In the genomic region with DNA sequence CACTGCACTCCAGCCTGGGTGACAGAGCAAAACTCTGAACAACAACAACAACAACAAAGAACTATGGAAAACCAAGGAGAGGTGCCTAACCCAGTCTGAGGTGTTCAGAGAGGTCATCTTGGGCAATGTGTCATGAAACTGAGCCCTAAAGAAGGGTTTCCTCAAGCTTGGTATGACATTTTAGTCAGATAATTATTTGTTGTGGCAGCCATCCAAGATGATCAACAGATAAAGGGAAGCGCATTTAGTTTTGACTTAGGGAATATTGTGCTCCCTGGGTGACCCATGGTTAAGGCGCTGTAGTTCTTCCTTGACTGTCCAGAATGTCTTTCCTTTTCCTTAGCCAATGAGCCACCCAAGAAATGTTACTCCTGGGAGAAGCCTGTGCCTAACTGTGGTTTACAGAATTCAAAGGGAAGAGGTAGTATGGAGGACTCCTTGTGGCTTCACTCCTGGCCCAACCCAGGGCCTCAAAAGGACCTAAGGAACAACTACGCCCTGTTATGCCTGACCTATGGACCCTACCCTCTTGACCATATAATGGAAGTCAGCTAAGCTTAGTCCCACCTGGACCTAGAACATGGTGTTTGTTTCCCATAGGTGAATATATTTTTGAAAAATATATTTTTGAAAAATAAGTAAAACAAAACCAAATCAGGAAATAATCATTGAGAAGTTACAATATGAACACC, we compare ENCODE assay signal across 31 cellular contexts. TPM values are rescaled to one million over a fixed set of nuclear protein-coding genes. Genes with fewer than 3 reads are reported as not detected.
DNase-seq lines count a peak whose midpoint lies in the region; ATAC-seq, FAIRE-seq and TF ChIP-seq lines count a peak whose summit lies in the region.
"Had no signal": no experiment of that assay in that cellular context is flagged by ENCODE, and none has a peak within 500 bp of the region (broad histone marks: within the 10 kb centered on the region; RNA-seq: fewer than 3 reads in every experiment).

No MANE protein-coding gene starts in this region.

- DNase-seq in DMS53 (lab: John Stamatoyannopoulos, UW): peak; percentile 15
- no peak for DNase-seq in DMS53 treated with DMSO at 0.1 percent for 48 hours (lab: John Stamatoyannopoulos, UW; ENCODE audit: unreplicated experiment)
- peak; percentile 81 for DNase-seq in LNCaP clone FGC (ENCODE audit: low read depth)
- DNase-seq in left lobe of liver (ENCODE audit: low spot score): no peak
- DNase-seq in HCEC 1CT: no peak
- no peak for DNase-seq in pancreas
- DNase-seq: activated CD8-positive, alpha-beta T cell treated with anti-CD3 and anti-CD28 coated beads for 36 hours; activated T-cell treated with anti-CD3 and anti-CD28 coated beads for 4 hours; caudate nucleus; CD4-positive, CD25-positive, alpha-beta regulatory T cell; cortex of kidney; gastrocnemius medialis; H9; hippocampal formation; immature natural killer cell; KG1; left ventricle myocardium inferior; naive B cell; NCI-H1436; NCI-H2171 treated with DMSO at 0.1 percent for 48 hours; NCI-H526; RPMI8226; stimulated activated naive CD4-positive, alpha-beta T cell; T-helper 2 cell had no signal

- no peaks in the 10 kb centered on the region for H3K9me3 ChIP-seq in pancreas
- H3K9me3 ChIP-seq: gastrocnemius medialis, left ventricle myocardium inferior, suprapubic skin had no signal

- peak; percentile 48 for ATAC-seq in left lobe of liver
- no peak for ATAC-seq in pancreas
- ATAC-seq in HG03442 (IDR thresholded peaks at IDR 0.05; ENCODE audit: unreplicated experiment): no peak
- ATAC-seq: activated CD8-positive, alpha-beta T cell treated with anti-CD3 and anti-CD28 coated beads for 36 hours; gastrocnemius medialis had no signal

- TF ChIP-seq CTCF in LNCaP clone FGC (IDR thresholded peaks at IDR 0.05; ENCODE audit: control insufficient read depth, extremely low read depth, insufficient read depth) (no peak), VCaP (conservative IDR thresholded peaks at IDR 0.05) (no peak), pancreas (IDR thresholded peaks at IDR 0.05) (no peak)

- intact Hi-C loops in pancreas (cut with DNase I): no loop called here

- no peak for FAIRE-seq in pancreas (lab: Jason Lieb, UNC)
- FAIRE-seq: D721Med, HTR-8/SVneo had no signal

- WGBS in pancreas, 2 donors: 87% methylated on average over 3 of the region's 3 CpGs

- no peaks in the 10 kb centered on the region for H3K27me3 ChIP-seq in pancreas
- H3K27me3 ChIP-seq: gastrocnemius medialis, suprapubic skin had no signal

- peaks cover 0 to 16% (median 10%) of the 10 kb centered on the region in 3 donors for H3K4me1 ChIP-seq in pancreas
- H3K4me1 ChIP-seq: gastrocnemius medialis, left ventricle myocardium inferior, suprapubic skin had no signal

- no peak overlapping the region for H3K4me3 ChIP-seq in LNCaP clone FGC (ENCODE audit: low read depth, low read length)
- no peak overlapping the region for H3K4me3 ChIP-seq in pancreas
- H3K4me3 ChIP-seq: gastrocnemius medialis, left ventricle myocardium inferior, SK-N-MC, suprapubic skin had no signal

- H3K36me3 ChIP-seq in pancreas: no peaks in the 10 kb centered on the region
- H3K36me3 ChIP-seq: gastrocnemius medialis, left ventricle myocardium inferior, suprapubic skin had no signal

- H3K27ac ChIP-seq in VCaP: peak overlapping the region; percentile 28; the same call in 1 of the 2 replicates
- no peak overlapping the region for H3K27ac ChIP-seq in pancreas
- H3K27ac ChIP-seq: 22Rv1, gastrocnemius medialis, left ventricle myocardium inferior, SK-N-MC, suprapubic skin had no signal

RNA-seq across cellular contexts. Expression of a gene that starts 42.4 kb away (rescaled TPM):
- total RNA-seq in left lobe of liver: 14.5 TPM
- 10 to 100 TPM in 2 of 6 donors, 1 to 10 TPM in 4; 4.3 to 18.5 (median 6.3) TPM for total RNA-seq in pancreas
- 1 to 10 TPM; 3.3 to 9.6 TPM for polyA plus RNA-seq in pancreas

Comparison
In these comparisons a context has a peak if more than half of its experiments do, and no peak if none do; other contexts are left out.
1. DNase-seq: peak in DMS53 (single experiment) and LNCaP clone FGC (single experiment); none in DMS53 treated with DMSO at 0.1 percent for 48 hours (single experiment), left lobe of liver (single experiment), HCEC 1CT (single experiment) and pancreas (0 of 6).